Comparison of ENCODE assay signal across 16 cellular contexts in the genomic region with DNA sequence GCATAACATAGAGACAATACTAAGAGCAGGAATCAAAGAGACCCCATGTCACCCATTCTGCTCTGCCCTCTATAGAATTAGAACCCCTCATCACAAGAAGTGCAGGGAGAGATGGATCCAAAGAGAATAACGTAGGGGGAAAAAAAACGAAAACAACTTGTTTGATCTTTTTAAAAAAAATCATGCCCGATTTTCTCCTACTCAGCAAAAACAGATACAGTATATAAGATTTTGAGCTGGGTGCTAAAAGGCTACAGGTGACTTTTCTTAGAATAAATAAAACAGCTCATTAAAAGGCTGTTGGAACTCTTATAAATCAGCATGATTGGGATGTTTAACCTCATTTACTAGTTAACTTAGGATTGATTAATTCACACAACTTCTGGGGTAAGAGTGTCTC. TPM values are rescaled to one million over a fixed set of nuclear protein-coding genes. Genes with fewer than 3 reads are reported as not detected.
A peak's percentile ranks its signal among the peaks of the same experiment; 100 is the strongest.
DNase-seq lines count a peak whose midpoint lies in the region; ATAC-seq, FAIRE-seq and TF ChIP-seq lines count a peak whose summit lies in the region.
"Had no signal": no experiment of that assay in that cellular context is flagged by ENCODE, and none has a peak within 500 bp of the region (broad histone marks: within the 10 kb centered on the region; RNA-seq: fewer than 3 reads in every experiment).

No MANE protein-coding gene starts in this region.

- BruUV-seq in K562 (replicated peaks; lab: Mats Ljungman, UMichigan) (no TSS peak), mammary epithelial cell (replicated peaks; lab: Mats Ljungman, UMichigan) (no TSS peak)

- no peaks in the 10 kb centered on the region for H3K9me3 ChIP-seq in K562 (replicated peaks; ENCODE audit: control insufficient read depth, insufficient read depth, low read depth, low read length)
- no peaks in the 10 kb centered on the region for H3K9me3 ChIP-seq in mammary epithelial cell (replicated peaks; ENCODE audit: insufficient read depth, low read length)
- H3K9me3 ChIP-seq: Caco-2 had no signal

- H4K20me1 ChIP-seq in K562 (replicated peaks; ENCODE audit: control insufficient read depth, insufficient read depth, low read length) (peaks cover 40% of the 10 kb centered on the region), mammary epithelial cell (ENCODE audit: insufficient read depth, low read length) (no peaks in the 10 kb centered on the region)

- no peak overlapping the region for H3K27ac ChIP-seq in K562 (ENCODE audit: extremely low read depth, low read depth, low read length)
- no peak overlapping the region for H3K27ac ChIP-seq in mammary epithelial cell (ENCODE audit: insufficient read depth, low read depth, low read length)
- H3K27ac ChIP-seq: HL-60 had no signal

- H3K36me3 ChIP-seq in K562 (ENCODE audit: control insufficient read depth, insufficient read depth, low read length) (peaks cover 84% of the 10 kb centered on the region), mammary epithelial cell (ENCODE audit: insufficient read depth, low read length) (peaks cover 16% of the 10 kb centered on the region)

- H3K4me1 Mint-ChIP-seq in activated naive CD4-positive, alpha-beta T cell treated with anti-CD3 and anti-CD28 coated beads, Interleukin-2, amount 50 U/mL, for 24 hours, result peaks cover 37% of the 10 kb centered on the region
- H3K4me1 Mint-ChIP-seq in memory B cell, result peaks cover 14% of the 10 kb centered on the region
- peaks cover 32% of the 10 kb centered on the region for H3K4me1 Mint-ChIP-seq in stimulated activated effector memory CD8-positive, alpha-beta T cell treated with anti-CD3 and anti-CD28 coated beads, Interleukin-12 subunit alpha, Interleukin-12 subunit beta, amount 100 ng/mL, for 72 hours
- H3K4me1 Mint-ChIP-seq: B cell had no signal

- H3K9ac ChIP-seq in K562 (ENCODE audit: insufficient read depth in 1 of 2, low read depth in 2 of 2, low read length in 2 of 2) (no peak overlapping the region), mammary epithelial cell (ENCODE audit: insufficient read depth, low read length) (no peak overlapping the region)

- no peak for TF ChIP-seq POLR2A in K562 (conservative IDR thresholded peaks at IDR 0.05)

- H3K4me2 ChIP-seq in K562 (ENCODE audit: insufficient read depth, low read length) (no peak overlapping the region), mammary epithelial cell (ENCODE audit: insufficient read depth, low read depth, low read length) (no peak overlapping the region)

- H3K4me1 ChIP-seq in K562 (replicated peaks in 1 of 2; ENCODE audit: control insufficient read depth in 2 of 2, insufficient read depth in 2 of 2, low read length in 2 of 2) (no peaks in the 10 kb centered on the region), mammary epithelial cell (ENCODE audit: insufficient read depth, low read length) (peaks cover 13% of the 10 kb centered on the region)

- TF ChIP-seq CTCF in K562 (IDR thresholded peaks at IDR 0.05 in 2 of 3, conservative IDR thresholded peaks at IDR 0.05 in 1 of 3; ENCODE audit: insufficient read depth in 2 of 3, low read depth in 1 of 3, low read length in 3 of 3) (no peak), mammary epithelial cell (conservative IDR thresholded peaks at IDR 0.05 in 1 of 2, IDR thresholded peaks at IDR 0.05 in 1 of 2; ENCODE audit: extremely low read depth in 1 of 2, insufficient read depth in 1 of 2, low read depth in 1 of 2, low read length in 2 of 2) (no peak)

- no peak for DNase-seq in activated naive CD4-positive, alpha-beta T cell treated with anti-CD3 and anti-CD28 coated beads, Interleukin-2, amount 50 U/mL, for 72 hours (ENCODE audit: low spot score in 2 of 2)
- DNase-seq in K562 (ENCODE audit: extremely low read depth in 1 of 4, low spot score in 3 of 4) (no peak), memory B cell (ENCODE audit: low spot score in 2 of 2) (no peak), islet precursor cell (no peak), mammary epithelial cell (no peak), NCI-H82 treated with DMSO at 0.1 percent for 48 hours (lab: John Stamatoyannopoulos, UW; ENCODE audit: unreplicated experiment) (no peak)
- DNase-seq in stimulated activated effector memory CD8-positive, alpha-beta T cell treated with anti-CD3 and anti-CD28 coated beads, Interleukin-12 subunit alpha, Interleukin-12 subunit beta, amount 100 ng/mL, for 72 hours (ENCODE audit: low spot score in 2 of 2), result no peak
- DNase-seq: C1 segment of cervical spinal cord; Caco-2; CD8-positive, alpha-beta T cell; DND-41; GF-D8 had no signal

- no peak for ATAC-seq in activated naive CD4-positive, alpha-beta T cell treated with anti-CD3 and anti-CD28 coated beads, Interleukin-2, amount 50 U/mL, for 72 hours
- ATAC-seq in K562 (no peak), memory B cell (ENCODE audit: low read depth) (no peak)
- no peak for ATAC-seq in stimulated activated effector memory CD8-positive, alpha-beta T cell treated with anti-CD3 and anti-CD28 coated beads, Interleukin-12 subunit alpha, Interleukin-12 subunit beta, amount 100 ng/mL, for 72 hours
- ATAC-seq: CD8-positive, alpha-beta T cell; HCT116 had no signal

- POLR2A ChIA-PET in K562 (lab: Yijun Ruan, JAX), result interaction anchor here (0.6 kb wide), 1 partner anchor 57 kb away, joined by 3 read pairs; no protein-coding TSS in a partner anchor

- H3K36me3 Mint-ChIP-seq in activated naive CD4-positive, alpha-beta T cell treated with anti-CD3 and anti-CD28 coated beads, Interleukin-2, amount 50 U/mL, for 24 hours, result peaks cover 4% of the 10 kb centered on the region
- no peaks in the 10 kb centered on the region for H3K36me3 Mint-ChIP-seq in activated naive CD4-positive, alpha-beta T cell treated with anti-CD3 and anti-CD28 coated beads, Interleukin-2, amount 50 U/mL, for 72 hours
- peaks cover 21% of the 10 kb centered on the region for H3K36me3 Mint-ChIP-seq in memory B cell
- peaks cover 80% of the 10 kb centered on the region for H3K36me3 Mint-ChIP-seq in stimulated activated effector memory CD8-positive, alpha-beta T cell treated with anti-CD3 and anti-CD28 coated beads, Interleukin-12 subunit alpha, Interleukin-12 subunit beta, amount 100 ng/mL, for 72 hours

- H3K9me3 Mint-ChIP-seq in activated naive CD4-positive, alpha-beta T cell treated with anti-CD3 and anti-CD28 coated beads, Interleukin-2, amount 50 U/mL, for 24 hours, result no peaks in the 10 kb centered on the region
- H3K9me3 Mint-ChIP-seq in activated naive CD4-positive, alpha-beta T cell treated with anti-CD3 and anti-CD28 coated beads, Interleukin-2, amount 50 U/mL, for 72 hours, result no peaks in the 10 kb centered on the region
- no peaks in the 10 kb centered on the region for H3K9me3 Mint-ChIP-seq in memory B cell
- H3K9me3 Mint-ChIP-seq in stimulated activated effector memory CD8-positive, alpha-beta T cell treated with anti-CD3 and anti-CD28 coated beads, Interleukin-12 subunit alpha, Interleukin-12 subunit beta, amount 100 ng/mL, for 72 hours, result no peaks in the 10 kb centered on the region
- H3K9me3 Mint-ChIP-seq: CD8-positive, alpha-beta T cell had no signal

- WGBS in K562 (ENCODE audit: insufficient coverage, low coverage, missing lambda C conversion rate), result 50% methylated on average over 3 of the region's 3 CpGs
- WGBS in mammary epithelial cell (ENCODE audit: low coverage, missing lambda C conversion rate), result 88% methylated on average over 3 of the region's 3 CpGs

- H2AFZ ChIP-seq in K562 (ENCODE audit: low read depth, low read length) (no peak overlapping the region), mammary epithelial cell (ENCODE audit: low read depth, low read length) (no peak overlapping the region)

- no peak for TF ChIP-seq RAD21 in K562 (CRISPR knock-in tag; conservative IDR thresholded peaks at IDR 0.05 in 1 of 2, IDR thresholded peaks at IDR 0.05 in 1 of 2)

- H3K27me3 ChIP-seq in K562 (ENCODE audit: control insufficient read depth in 2 of 2, insufficient read depth in 2 of 2, low read length in 2 of 2) (no peaks in the 10 kb centered on the region), mammary epithelial cell (ENCODE audit: insufficient read depth, low read length) (no peaks in the 10 kb centered on the region)

- H3K9me1 ChIP-seq in K562 (ENCODE audit: control insufficient read depth, insufficient read depth, low read length), result no peaks in the 10 kb centered on the region

- peak overlapping the region; percentile 4 for H3K27ac Mint-ChIP-seq in activated naive CD4-positive, alpha-beta T cell treated with anti-CD3 and anti-CD28 coated beads, Interleukin-2, amount 50 U/mL, for 24 hours
- H3K27ac Mint-ChIP-seq in activated naive CD4-positive, alpha-beta T cell treated with anti-CD3 and anti-CD28 coated beads, Interleukin-2, amount 50 U/mL, for 72 hours, result no peak overlapping the region
- H3K27ac Mint-ChIP-seq in memory B cell, result peak overlapping the region; percentile 33
- peak overlapping the region; percentile 34 for H3K27ac Mint-ChIP-seq in stimulated activated effector memory CD8-positive, alpha-beta T cell treated with anti-CD3 and anti-CD28 coated beads, Interleukin-12 subunit alpha, Interleukin-12 subunit beta, amount 100 ng/mL, for 72 hours
- H3K27ac Mint-ChIP-seq: B cell; CD8-positive, alpha-beta T cell had no signal

- dilution Hi-C loops in mammary epithelial cell (cut with HindIII; ENCODE audit: low sequenced_read_pairs), result loop anchor here (5.0 kb wide), 3 partner anchors 68 to 137 kb away; a partner anchor contains a TSS

- no peaks in the 10 kb centered on the region for H3K27me3 Mint-ChIP-seq in activated naive CD4-positive, alpha-beta T cell treated with anti-CD3 and anti-CD28 coated beads, Interleukin-2, amount 50 U/mL, for 24 hours
- no peaks in the 10 kb centered on the region for H3K27me3 Mint-ChIP-seq in memory B cell
- H3K27me3 Mint-ChIP-seq: B cell had no signal

- H3K79me2 ChIP-seq in K562 (ENCODE audit: control insufficient read depth, insufficient read depth, low read length), result peaks cover 57% of the 10 kb centered on the region
- H3K79me2 ChIP-seq in mammary epithelial cell (ENCODE audit: insufficient read depth, low read length), result peaks cover 94% of the 10 kb centered on the region

- intact Hi-C loops in K562 (cut with micrococcal nuclease), result no loop called here
- intact Hi-C loops in mammary epithelial cell (cut with micrococcal nuclease), result no loop called here

- no peak overlapping the region for H3K4me3 ChIP-seq in K562
- H3K4me3 ChIP-seq in mammary epithelial cell (replicated peaks in 1 of 3; ENCODE audit: insufficient read depth in 1 of 3, low read depth in 2 of 3, low read length in 3 of 3), result no peak overlapping the region

- FAIRE-seq in K562 (lab: Jason Lieb, UNC), result no peak

- H3K4me3 Mint-ChIP-seq in activated naive CD4-positive, alpha-beta T cell treated with anti-CD3 and anti-CD28 coated beads, Interleukin-2, amount 50 U/mL, for 24 hours, result no peak overlapping the region
- no peak overlapping the region for H3K4me3 Mint-ChIP-seq in memory B cell
- H3K4me3 Mint-ChIP-seq in stimulated activated effector memory CD8-positive, alpha-beta T cell treated with anti-CD3 and anti-CD28 coated beads, Interleukin-12 subunit alpha, Interleukin-12 subunit beta, amount 100 ng/mL, for 72 hours, result no peak overlapping the region
- H3K4me3 Mint-ChIP-seq: B cell; CD8-positive, alpha-beta T cell had no signal

- in situ Hi-C loops in K562 (cut with MboI), result no loop called here
- in situ Hi-C loops in mammary epithelial cell (cut with MboI; ENCODE audit: low sequenced_read_pairs in 2 of 2), result no loop called here

- TF ChIP-seq EP300 in K562 (IDR thresholded peaks at IDR 0.05; ENCODE audit: low read length), result no peak

- CTCF ChIA-PET in K562 (lab: Yijun Ruan, JAX; ENCODE audit: low intra/inter-chr PET ratio) (no interaction called here), mammary epithelial cell (lab: Charles Lee; ENCODE audit: low non-redundant PET) (no interaction called here)

RNA-seq across cellular contexts. Expression of a gene that starts 17.4 kb away (rescaled TPM):
- 10 to 100 TPM; 23.7 to 42.0 TPM for total RNA-seq in activated naive CD4-positive, alpha-beta T cell treated with anti-CD3 and anti-CD28 coated beads, Interleukin-2, amount 50 U/mL, for 72 hours
- 79.4 and 106 TPM in 2 replicates for total RNA-seq in K562 (2011; cell fraction: chromatin; rRNA removed; ENCODE audit: low replicate concordance)
- 59.1 and 60.7 TPM in 2 replicates for total RNA-seq in K562 (2011; cell fraction: nucleolus; rRNA removed)
- 65.0 TPM in 2 replicates for total RNA-seq in K562 (2011; cell fraction: nucleoplasm; rRNA removed)
- total RNA-seq in K562 (2014; rRNA removed) (20.6 and 20.8 TPM in 2 replicates), K562 (2014; rRNA removed; fragmentation: Illumina TruSeq; extraction: Trizol) (19.8 and 23.9 TPM in 2 replicates), K562 (2015; rRNA removed; fragmentation: Illumina TruSeq; extraction: Trizol) (24.4 and 25.0 TPM in 2 replicates), K562 (2021) (40.9 and 45.7 TPM in 2 replicates), mammary epithelial cell (10 to 100 TPM; 23.7 to 37.2 TPM)
- polyA plus RNA-seq in K562 (2011; rRNA removed) (14.9 and 15.4 TPM in 2 replicates), K562 (2014; fragmentation: Illumina TruSeq; extraction: Trizol) (31.2 and 34.2 TPM in 2 replicates), K562 (2014; fragmentation: Nextera tagmentation; extraction: Ambion mirVana) (1 to 10 TPM; 1.5 to 2.4 TPM), K562 (2014; rRNA removed) (21.1 and 25.5 TPM in 2 replicates), mammary epithelial cell (16.5 TPM)
- 14.7 and 17.3 TPM in 2 replicates for polyA plus RNA-seq in K562 (2011; cell fraction: cytosol; rRNA removed)
- polyA plus RNA-seq in K562 (2011; cell fraction: nucleus; rRNA removed), result 42.6 and 53.3 TPM in 2 replicates
- 29.7 and 30.3 TPM in 2 replicates for polyA plus RNA-seq in K562 (2012)
- 17.7 and 25.8 TPM in 2 replicates for polyA minus RNA-seq in K562 (2011; rRNA and poly(A)+ RNA removed)
- polyA minus RNA-seq in K562 (2011; cell fraction: cytosol; rRNA and poly(A)+ RNA removed), result 16.8 and 27.0 TPM in 2 replicates
- polyA minus RNA-seq in K562 (2011; cell fraction: nucleus; rRNA and poly(A)+ RNA removed), result 21.5 and 21.8 TPM in 2 replicates
- 96.1 TPM for polyA minus RNA-seq in mammary epithelial cell

RNA-seq across cellular contexts. Expression of a gene that starts 17.6 kb away (rescaled TPM):
- total RNA-seq in activated naive CD4-positive, alpha-beta T cell treated with anti-CD3 and anti-CD28 coated beads, Interleukin-2, amount 50 U/mL, for 72 hours, result 10 to 100 TPM; 70.3 to 80.9 TPM
- total RNA-seq in K562 (2011; cell fraction: chromatin; rRNA removed; ENCODE audit: low replicate concordance), result 172 and 226 TPM in 2 replicates
- total RNA-seq in K562 (2011; cell fraction: nucleolus; rRNA removed), result 74.0 and 74.7 TPM in 2 replicates
- 112 and 153 TPM in 2 replicates for total RNA-seq in K562 (2011; cell fraction: nucleoplasm; rRNA removed)
- total RNA-seq in K562 (2014; rRNA removed) (36.5 and 41.6 TPM in 2 replicates), K562 (2014; rRNA removed; fragmentation: Illumina TruSeq; extraction: Trizol) (59.6 and 76.9 TPM in 2 replicates), K562 (2015; rRNA removed; fragmentation: Illumina TruSeq; extraction: Trizol) (70.9 and 72.4 TPM in 2 replicates), K562 (2021) (92.7 and 97.6 TPM in 2 replicates), mammary epithelial cell (10 to 100 TPM; 38.0 to 67.7 TPM)
- polyA plus RNA-seq in K562 (2011; rRNA removed) (60.2 and 63.0 TPM in 2 replicates), K562 (2014; fragmentation: Illumina TruSeq; extraction: Trizol) (96.4 and 99.2 TPM in 2 replicates), K562 (2014; fragmentation: Nextera tagmentation; extraction: Ambion mirVana) (1 to 10 TPM; 6.7 to 8.3 TPM), K562 (2014; rRNA removed) (83.1 and 89.8 TPM in 2 replicates), mammary epithelial cell (31.3 TPM)
- 49.4 and 62.8 TPM in 2 replicates for polyA plus RNA-seq in K562 (2011; cell fraction: cytosol; rRNA removed)
- 66.8 and 89.3 TPM in 2 replicates for polyA plus RNA-seq in K562 (2011; cell fraction: nucleus; rRNA removed)
- 65.5 and 88.3 TPM in 2 replicates for polyA plus RNA-seq in K562 (2012)
- 78.7 and 80.6 TPM in 2 replicates for polyA minus RNA-seq in K562 (2011; rRNA and poly(A)+ RNA removed)
- 28.9 and 29.7 TPM in 2 replicates for polyA minus RNA-seq in K562 (2011; cell fraction: cytosol; rRNA and poly(A)+ RNA removed)
- 31.8 and 43.2 TPM in 2 replicates for polyA minus RNA-seq in K562 (2011; cell fraction: nucleus; rRNA and poly(A)+ RNA removed)
- 58.2 TPM for polyA minus RNA-seq in mammary epithelial cell

Comparison
In these comparisons a context has a peak if more than half of its experiments do, and no peak if none do; other contexts are left out.
1. H3K27ac Mint-ChIP-seq: peak in activated naive CD4-positive, alpha-beta T cell treated with anti-CD3 and anti-CD28 coated beads, Interleukin-2, amount 50 U/mL, for 24 hours (single experiment), memory B cell (single experiment) and stimulated activated effector memory CD8-positive, alpha-beta T cell treated with anti-CD3 and anti-CD28 coated beads, Interleukin-12 subunit alpha, Interleukin-12 subunit beta, amount 100 ng/mL, for 72 hours (single experiment); none in activated naive CD4-positive, alpha-beta T cell treated with anti-CD3 and anti-CD28 coated beads, Interleukin-2, amount 50 U/mL, for 72 hours (0 of 2).